ENCODE assay signal across 28 cellular contexts in the genomic region with DNA sequence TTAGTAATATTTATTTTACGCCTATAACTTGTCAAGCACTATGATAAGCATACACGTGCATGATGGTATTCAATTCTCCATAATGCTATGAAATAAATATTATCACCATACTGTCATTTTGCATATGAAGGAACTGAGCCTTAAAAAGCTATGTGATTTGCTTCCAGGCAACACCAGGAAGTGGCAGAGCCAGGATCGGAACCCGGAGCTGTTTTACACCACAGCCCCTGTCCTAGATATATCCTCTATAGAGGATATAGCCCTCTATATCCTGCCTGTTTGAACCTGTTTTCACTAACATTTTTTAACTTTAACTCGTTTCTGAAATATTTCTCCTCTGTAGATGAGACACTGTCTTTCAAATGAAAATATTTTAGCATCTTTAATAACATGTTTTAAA.
"Had no signal": no experiment of that assay in that cellular context is flagged by ENCODE, and none has a peak within 500 bp of the region (broad histone marks: within the 10 kb centered on the region; RNA-seq: fewer than 3 reads in every experiment).

No MANE protein-coding gene starts in this region.

- H3K27ac ChIP-seq: neural progenitor cell, ovary, parathyroid adenoma, psoas muscle, skin epidermis, spleen, suprapubic skin, testis, tibial artery, upper lobe of left lung, vagina had no signal

- DNase-seq: natural killer cell; occipital lobe; ovary; posterior cingulate gyrus; psoas muscle; right cardiac atrium; spleen; stimulated activated CD4-positive, alpha-beta T cell treated with anti-CD3 and anti-CD28 coated beads, Interleukin-12 subunit alpha, Interleukin-12 subunit beta, amount 100 ng/mL, for 4 hours; stimulated activated CD4-positive, alpha-beta T cell treated with anti-CD3 and anti-CD28 coated beads, Interleukin-1b, Interleukin-23, amount 100 ng/mL, for 48 hours; stimulated activated CD4-positive, alpha-beta T cell treated with anti-CD3 and anti-CD28 coated beads, Interleukin-4, amount 100 ng/mL, for 1 hour; stimulated activated CD4-positive, alpha-beta T cell treated with anti-CD3 and anti-CD28 coated beads, Interleukin-4, amount 100 ng/mL, for 4 hours; stimulated activated CD8-positive, alpha-beta memory T cell treated with anti-CD3 and anti-CD28 coated beads, Interleukin-4, amount 100 ng/mL, for 48 hours; stimulated activated naive CD4-positive, alpha-beta T cell; stimulated activated naive CD8-positive, alpha-beta T cell treated with anti-CD3 and anti-CD28 coated beads, Interleukin-15, amount 100 ng/mL, for 72 hours; stimulated activated naive CD8-positive, alpha-beta T cell treated with anti-CD3 and anti-CD28 coated beads, Interleukin-15, Interleukin-2, amounts not matched to agents 100 U/mL and 50 U/mL, for 24 hours; substantia nigra; testis; tibial artery; trophoblast cell; upper lobe of left lung had no signal

- H3K9me3 ChIP-seq: ovary, psoas muscle, spleen, suprapubic skin, testis, tibial artery, upper lobe of left lung, vagina had no signal

- H3K27me3 ChIP-seq: neural progenitor cell, ovary, spleen, suprapubic skin, testis, tibial artery, upper lobe of left lung, vagina had no signal

- H3K4me1 ChIP-seq: neural progenitor cell, parathyroid adenoma, psoas muscle, spleen, suprapubic skin, testis, tibial artery, upper lobe of left lung, vagina had no signal

- ATAC-seq: natural killer cell; psoas muscle; right cardiac atrium; sciatic nerve; stimulated activated memory B cell treated with anti-CD40 and anti-IgM and Interleukin-4, amounts not matched to agents 10 μg/mL and 1 μg/mL and 100 μg/mL, for 72 hours; stimulated activated naive CD8-positive, alpha-beta T cell treated with anti-CD3 and anti-CD28 coated beads, Interleukin-15, amount 100 ng/mL, for 72 hours; stimulated activated naive CD8-positive, alpha-beta T cell treated with anti-CD3 and anti-CD28 coated beads, Interleukin-15, Interleukin-2, amounts not matched to agents 100 U/mL and 50 U/mL, for 24 hours had no signal

- H3K36me3 ChIP-seq: neural progenitor cell, ovary, spleen, suprapubic skin, tibial artery, upper lobe of left lung, vagina had no signal

- H3K4me3 ChIP-seq: neural progenitor cell, ovary, psoas muscle, skin epidermis, smooth muscle cell, spleen, suprapubic skin, testis, tibial artery, upper lobe of left lung, vagina had no signal

- H3K9ac ChIP-seq: neural progenitor cell, parathyroid adenoma had no signal
